In genomic region chr10:49643296-49644034, GRCh38 we compare ENCODE assay signal across 17 cellular contexts. TPM values are rescaled to one million over a fixed set of nuclear protein-coding genes. Genes with fewer than 3 reads are reported as not detected.
DNase-seq lines count a peak whose midpoint lies in the region; ATAC-seq and TF ChIP-seq lines count a peak whose summit lies in the region.
"Had no signal": no experiment of that assay in that cellular context is flagged by ENCODE, and none has a peak within 500 bp of the region (broad histone marks: within the 10 kb centered on the region; RNA-seq: fewer than 3 reads in every experiment).

No MANE protein-coding gene starts in this region.

- H3K4me1 Mint-ChIP-seq in glutamatergic neuron (ENCODE audit: low read depth, unreplicated experiment) = peaks cover 30% of the 10 kb centered on the region
- H3K4me1 Mint-ChIP-seq: CD4-positive, alpha-beta memory T cell had no signal

- H3K9ac ChIP-seq in BLaER1 = no peak overlapping the region

- TF ChIP-seq CTCF in glutamatergic neuron (IDR thresholded peaks at IDR 0.05; ENCODE audit: partially characterized antibody, unreplicated experiment) (no peak), prostate gland (IDR thresholded peaks at IDR 0.05) (no peak)

- DNase-seq in glutamatergic neuron = no peak
- peak; percentile 30 for DNase-seq in sciatic nerve (ENCODE audit: low spot score)
- no peak for DNase-seq in NCI-H446 treated with DMSO at 0.1 percent for 48 hours (lab: John Stamatoyannopoulos, UW)
- no peak for DNase-seq in prostate gland (ENCODE audit: low spot score)
- no peak for DNase-seq in activated CD4-positive, alpha-beta T cell treated with anti-CD3 and anti-CD28 coated beads, Interleukin-2, amount 50 U/mL, for 1 hour
- DNase-seq: ACHN; CD4-positive, alpha-beta memory T cell; DMS79; IMR-90 had no signal

- no peak overlapping the region for H3K4me3 ChIP-seq in BLaER1
- no peak overlapping the region for H3K4me3 ChIP-seq in prostate gland
- H3K4me3 ChIP-seq: GM12878 had no signal

- peaks cover 4% of the 10 kb centered on the region for H3K27me3 Mint-ChIP-seq in glutamatergic neuron (ENCODE audit: unreplicated experiment)

- peak overlapping the region; percentile 55 for H3K4me2 ChIP-seq in BLaER1

- H3K27me3 ChIP-seq in BLaER1 (no peaks in the 10 kb centered on the region), prostate gland (replicated peaks; ENCODE audit: insufficient read depth) (no peaks in the 10 kb centered on the region)

- peak overlapping the region; percentile 53; the same call in 1 of the 2 replicates for H3K27ac ChIP-seq in BLaER1
- peak overlapping the region; percentile 100 for H3K27ac ChIP-seq in KOPT-K1 (ENCODE audit: low read depth, low read length, poor library complexity, severe bottlenecking)
- no peak overlapping the region for H3K27ac ChIP-seq in prostate gland
- H3K27ac ChIP-seq: C4-2B had no signal

- peaks cover 2% of the 10 kb centered on the region for H3K9me3 Mint-ChIP-seq in glutamatergic neuron (ENCODE audit: unreplicated experiment)

- 88% methylated on average over 5 of the region's 5 CpGs for WGBS in prostate gland

- H3K4me1 ChIP-seq in BLaER1 (peaks cover 50% of the 10 kb centered on the region), prostate gland (replicated peaks) (no peaks in the 10 kb centered on the region)

- ATAC-seq in sciatic nerve = no peak
- ATAC-seq: GM12878, HCT116 had no signal

- H3K4me3 Mint-ChIP-seq in glutamatergic neuron (ENCODE audit: unreplicated experiment) = no peak overlapping the region
- H3K4me3 Mint-ChIP-seq: CD4-positive, alpha-beta memory T cell had no signal

- no peaks in the 10 kb centered on the region for H3K36me3 ChIP-seq in BLaER1
- no peaks in the 10 kb centered on the region for H3K36me3 ChIP-seq in KOPT-K1 (ENCODE audit: insufficient read depth, low read length)
- H3K36me3 ChIP-seq in prostate gland = no peaks in the 10 kb centered on the region

- no peak for TF ChIP-seq POLR2A in prostate gland (IDR thresholded peaks at IDR 0.05)

- no peaks in the 10 kb centered on the region for H3K9me3 ChIP-seq in BLaER1
- H3K9me3 ChIP-seq in KOPT-K1 (ENCODE audit: insufficient read depth, low read length, poor library complexity, severe bottlenecking) = no peaks in the 10 kb centered on the region
- no peaks in the 10 kb centered on the region for H3K9me3 ChIP-seq in prostate gland

- H3K36me3 Mint-ChIP-seq in glutamatergic neuron (ENCODE audit: unreplicated experiment) = no peaks in the 10 kb centered on the region
- H3K36me3 Mint-ChIP-seq: CD4-positive, alpha-beta memory T cell had no signal

- peak overlapping the region; percentile 8 for H3K27ac Mint-ChIP-seq in glutamatergic neuron (ENCODE audit: unreplicated experiment)
- H3K27ac Mint-ChIP-seq: CD4-positive, alpha-beta memory T cell had no signal

- no peaks in the 10 kb centered on the region for H4K20me1 ChIP-seq in BLaER1

- intact Hi-C loops in sciatic nerve (cut with DNase I) (no loop called here), prostate gland (cut with DNase I) (no loop called here)

RNA-seq across cellular contexts. Expression of gene CHAT, which starts 29.6 kb away (rescaled TPM):
- total RNA-seq in glutamatergic neuron (ENCODE audit: unreplicated experiment) (15.4 TPM), sciatic nerve (not detected), prostate gland (under 1 TPM in 1 of 2 donors, not detected in 1; 0.40 TPM)
- total RNA-seq: A172; CD4-positive, alpha-beta memory T cell; G401; GM12878; H4; IMR-90 had no signal

RNA-seq across cellular contexts. Expression of gene SLC18A3, which starts 33.4 kb away (rescaled TPM):
- 21.5 TPM for total RNA-seq in glutamatergic neuron (ENCODE audit: unreplicated experiment)
- not detected for total RNA-seq in sciatic nerve
- total RNA-seq in prostate gland = not detected
- total RNA-seq: A172; CD4-positive, alpha-beta memory T cell; G401; GM12878; H4; IMR-90 had no signal

RNA-seq across cellular contexts. Expression of gene C10orf53, which starts 36.0 kb away (rescaled TPM):
- total RNA-seq in glutamatergic neuron (ENCODE audit: unreplicated experiment) (0.25 TPM), sciatic nerve (not detected), prostate gland (1 to 10 TPM in 1 of 2 donors, not detected in 1; 1.5 TPM)
- total RNA-seq: A172; CD4-positive, alpha-beta memory T cell; G401; GM12878; H4; IMR-90 had no signal

Comparison
In these comparisons a context has a peak if more than half of its experiments do, and no peak if none do; other contexts are left out.
1. H3K27ac ChIP-seq: peak in BLaER1 (single experiment) and KOPT-K1 (single experiment); none in prostate gland (0 of 2).
2. RNA of gene CHAT, which starts 29.6 kb away (total RNA-seq): 15.4 TPM in glutamatergic neuron (single experiment); 0.40 TPM in prostate gland and not detected in sciatic nerve (single experiment); every median in the first group is over 10 times any median in the second.
3. RNA of gene SLC18A3, which starts 33.4 kb away (total RNA-seq): 21.5 TPM in glutamatergic neuron (single experiment); not detected in sciatic nerve (single experiment) and not detected in prostate gland; every median in the first group is over 10 times any median in the second.